ENCODE assay signal across 8 cellular contexts in genomic region chrX:23908219-23909003, GRCh38. TPM values are rescaled to one million over a fixed set of nuclear protein-coding genes. Genes with fewer than 3 reads are reported as not detected.
DNase-seq lines count a peak whose midpoint lies in the region; ATAC-seq, FAIRE-seq and TF ChIP-seq lines count a peak whose summit lies in the region.

No MANE protein-coding gene starts in this region.

- no peak overlapping the region for H2BK15ac ChIP-seq in H9 (ENCODE audit: low read depth, low read length)

- no peaks in the 10 kb centered on the region for H3K79me1 ChIP-seq in H9 (ENCODE audit: insufficient read depth, low read depth, low read length, poor library complexity, severe bottlenecking)

- no peak overlapping the region for H3T11ph ChIP-seq in H9 (ENCODE audit: low read length)

- H3K4me2 ChIP-seq in H9 (ENCODE audit: insufficient read depth, insufficient read length, low read length) = peak overlapping the region; percentile 25

- TF ChIP-seq CTCF in AG04450 (IDR thresholded peaks at IDR 0.05; ENCODE audit: low read depth, low read length) = peak; percentile 39; the same call in 1 of the 2 replicates
- peak; percentile 77 for TF ChIP-seq CTCF in H9 (conservative IDR thresholded peaks at IDR 0.05)
- peak; percentile 10 for TF ChIP-seq CTCF in liver (IDR thresholded peaks at IDR 0.05; ENCODE audit: low read depth, low read length, missing input control)
- TF ChIP-seq CTCF in upper lobe of right lung (IDR thresholded peaks at IDR 0.05) = no peak

- H3K9ac ChIP-seq in H9 (ENCODE audit: extremely low read depth, insufficient read length, low read length) (no peak overlapping the region), liver (ENCODE audit: low read depth in 1 of 2, low read length in 2 of 2) (peak overlapping the region; percentile 44 to 82)

- no peak for ATAC-seq in activated naive CD8-positive, alpha-beta T cell treated with anti-CD3 and anti-CD28 coated beads, Interleukin-2, amount 50 U/mL, for 24 hours
- ATAC-seq in upper lobe of right lung = no peak

- no peak overlapping the region for H2BK120ac ChIP-seq in H9 (ENCODE audit: low read depth, low read length, poor library complexity, severe bottlenecking)

- H4K5ac ChIP-seq in H9 (ENCODE audit: insufficient read length, low read depth, low read length) = no peak overlapping the region

- no peak overlapping the region for H2AFZ ChIP-seq in H9 (ENCODE audit: low read length)

- peak overlapping the region; percentile 66 to 75 (median 69); a peak in 5 of 7 replicates for H3K27ac Mint-ChIP-seq in H9
- H3K27ac Mint-ChIP-seq in activated naive CD8-positive, alpha-beta T cell treated with anti-CD3 and anti-CD28 coated beads, Interleukin-2, amount 50 U/mL, for 24 hours = peak overlapping the region; percentile 82

- H3K23me2 ChIP-seq in H9 (ENCODE audit: insufficient read length, low read depth, low read length, poor library complexity, severe bottlenecking) = no peaks in the 10 kb centered on the region

- no peak overlapping the region for H2BK12ac ChIP-seq in H9 (ENCODE audit: insufficient read length, low read depth, low read length)

- peak overlapping the region; percentile 52 for H3K27ac ChIP-seq in AG04450 (ENCODE audit: low read depth, low read length)
- no peak overlapping the region for H3K27ac ChIP-seq in H9 (ENCODE audit: insufficient read length, low read depth, low read length)
- H3K27ac ChIP-seq in liver (ENCODE audit: low read depth in 1 of 2, low read length in 2 of 2) = peak overlapping the region; percentile 55 to 81
- H3K27ac ChIP-seq in upper lobe of right lung = peak overlapping the region; percentile 88

- H3K27me3 ChIP-seq in AG04450 (ENCODE audit: control insufficient read depth, insufficient read depth, low read length) = no peaks in the 10 kb centered on the region
- H3K27me3 ChIP-seq in H9 (ENCODE audit: insufficient read depth, low read length) = no peaks in the 10 kb centered on the region
- H3K27me3 ChIP-seq in liver (ENCODE audit: control insufficient read depth in 4 of 4, insufficient read depth in 4 of 4, low read length in 3 of 4) = no peaks in the 10 kb centered on the region
- H3K27me3 ChIP-seq in upper lobe of right lung = no peaks in the 10 kb centered on the region

- H4K91ac ChIP-seq in H9 (ENCODE audit: insufficient read length, low read depth, low read length) = no peak overlapping the region

- H3K56ac ChIP-seq in H9 (ENCODE audit: insufficient read length, low read depth, low read length) = no peak overlapping the region

- H3K36me3 ChIP-seq in liver (ENCODE audit: control insufficient read depth in 4 of 4, insufficient read depth in 3 of 4, low read depth in 1 of 4, low read length in 3 of 4) (no peaks in the 10 kb centered on the region), upper lobe of right lung (no peaks in the 10 kb centered on the region)

- peak overlapping the region; percentile 87 to 94 for H3K4me3 Mint-ChIP-seq in H9
- H3K4me3 Mint-ChIP-seq in activated naive CD8-positive, alpha-beta T cell treated with anti-CD3 and anti-CD28 coated beads, Interleukin-2, amount 50 U/mL, for 24 hours = peak overlapping the region; percentile 77

- intact Hi-C loops in upper lobe of right lung (cut with DNase I) = loop anchor here (10.0 kb wide), 1 partner anchor 214 kb away; no protein-coding TSS in a partner anchor

- no peaks in the 10 kb centered on the region; the same call in 1 of the 2 replicates for H3K27me3 Mint-ChIP-seq in H9 (ENCODE audit: low read depth)
- no peaks in the 10 kb centered on the region for H3K27me3 Mint-ChIP-seq in activated naive CD8-positive, alpha-beta T cell treated with anti-CD3 and anti-CD28 coated beads, Interleukin-2, amount 50 U/mL, for 24 hours

- no peak overlapping the region for H2AK5ac ChIP-seq in H9 (ENCODE audit: insufficient read length, low read length)

- peaks cover 3% of the 10 kb centered on the region; the same call in 1 of the 2 replicates for H3K4me1 ChIP-seq in H9 (ENCODE audit: insufficient read depth, low read length)
- peaks cover 0 to 6% (median 2%) of the 10 kb centered on the region in 4 donors for H3K4me1 ChIP-seq in liver (ENCODE audit: control insufficient read depth in 4 of 4, insufficient read depth in 4 of 4, low read length in 3 of 4)
- no peaks in the 10 kb centered on the region for H3K4me1 ChIP-seq in upper lobe of right lung

- no peaks in the 10 kb centered on the region for H3K9me3 Mint-ChIP-seq in H9
- H3K9me3 Mint-ChIP-seq in activated naive CD8-positive, alpha-beta T cell treated with anti-CD3 and anti-CD28 coated beads, Interleukin-2, amount 50 U/mL, for 24 hours = no peaks in the 10 kb centered on the region

- no peak overlapping the region for H3K4ac ChIP-seq in H9 (ENCODE audit: low read depth, low read length)

- H3K4me3 ChIP-seq in AG04450 (ENCODE audit: low read depth, low read length) (peak overlapping the region; percentile 41), liver (ENCODE audit: low read depth in 1 of 3, low read length in 3 of 3) (peak overlapping the region in 1 of 3 donors; percentile 74), upper lobe of right lung (peak overlapping the region; percentile 62)

- no peak for FAIRE-seq in GM12892 (lab: Jason Lieb, UNC)

- POLR2A ChIA-PET in AG04450 (lab: Yijun Ruan, JAX) = interaction anchor here (0.7 to 2.4 kb wide), 2 partner anchors 125 to 145 kb away, joined by 3 to 6 read pairs; partner anchors contain the start of gene SAT1

- WGBS in H9 (ENCODE audit: extremely low coverage, insufficient read length, low lambda C conversion rate) = no CpG with 5 or more reads among the region's 13 CpGs
- 48% methylated on average over 13 of the region's 13 CpGs for WGBS in liver

- H3K18ac ChIP-seq in H9 (ENCODE audit: insufficient read length, low read depth, low read length) = no peak overlapping the region

- CTCF ChIA-PET in AG04450 (lab: Charles Lee) = interaction anchor here (0.7 to 3.1 kb wide), 7 partner anchors 16 to 334 kb away, joined by 3 to 15 read pairs (median 4); partner anchors contain the start of gene EIF2S3

- peaks cover 2% of the 10 kb centered on the region; the same call in 1 of the 2 replicates for H3K79me2 ChIP-seq in H9 (ENCODE audit: insufficient read depth, low read length)

- H3K9me3 ChIP-seq in AG04450 (ENCODE audit: control insufficient read depth, insufficient read depth, low read length) (no peaks in the 10 kb centered on the region; the same call in 1 of the 2 replicates), H9 (ENCODE audit: control insufficient read depth, low read depth, low read length) (no peaks in the 10 kb centered on the region), liver (ENCODE audit: control insufficient read depth in 4 of 4, low read length in 3 of 4) (no peaks in the 10 kb centered on the region), upper lobe of right lung (no peaks in the 10 kb centered on the region)

- H3K14ac ChIP-seq in H9 (ENCODE audit: insufficient read depth, low read length) = no peak overlapping the region

- no peak overlapping the region for H4K8ac ChIP-seq in H9 (replicated peaks; ENCODE audit: insufficient read length, low read depth, low read length)

- peaks cover 20 to 24% of the 10 kb centered on the region in 2 experiments for H3K4me1 Mint-ChIP-seq in H9
- peaks cover 23% of the 10 kb centered on the region for H3K4me1 Mint-ChIP-seq in activated naive CD8-positive, alpha-beta T cell treated with anti-CD3 and anti-CD28 coated beads, Interleukin-2, amount 50 U/mL, for 24 hours

- no peak for TF ChIP-seq RAD21 in liver (IDR thresholded peaks at IDR 0.05)

- H3K23ac ChIP-seq in H9 (ENCODE audit: insufficient read length, low read depth, low read length) = no peak overlapping the region

- no peak overlapping the region for H2BK20ac ChIP-seq in H9 (ENCODE audit: low read depth, low read length, poor library complexity, severe bottlenecking)

- H2BK5ac ChIP-seq in H9 (ENCODE audit: insufficient read length, low read length) = no peak overlapping the region

- DNase-seq in AG04450 (ENCODE audit: low read depth, low spot score) (no peak), H9 (peak; percentile 51), upper lobe of right lung (no peak), GM12892 (ENCODE audit: insufficient read length) (no peak), NCI-H2171 treated with DMSO at 0.1 percent for 48 hours (lab: John Stamatoyannopoulos, UW) (no peak), T-helper 9 cell (no peak)
- peak; percentile 8 for DNase-seq in activated naive CD8-positive, alpha-beta T cell treated with anti-CD3 and anti-CD28 coated beads, Interleukin-2, amount 50 U/mL, for 24 hours

- peaks cover 4 to 9% (median 4%) of the 10 kb centered on the region in 3 experiments; a peak in 6 of 7 replicates for H3K36me3 Mint-ChIP-seq in H9 (ENCODE audit: insufficient read depth in 1 of 3, low read depth in 3 of 3)
- no peaks in the 10 kb centered on the region for H3K36me3 Mint-ChIP-seq in activated naive CD8-positive, alpha-beta T cell treated with anti-CD3 and anti-CD28 coated beads, Interleukin-2, amount 50 U/mL, for 24 hours (ENCODE audit: low read depth)

- no peaks in the 10 kb centered on the region for H4K20me1 ChIP-seq in H9 (ENCODE audit: control insufficient read depth, insufficient read depth, insufficient read length)

- TF ChIP-seq POLR2A in GM12892 (IDR thresholded peaks at IDR 0.05; ENCODE audit: low read depth, low read length) = no peak

TF ChIP-seq in liver, 16 proteins besides CTCF, POLR2A, EP300 and RAD21 (continues in another document):
- TF ChIP-seq EGR1 (IDR thresholded peaks at IDR 0.05; ENCODE audit: low read depth in 2 of 2) (no peak), FOXA1 (IDR thresholded peaks at IDR 0.05) (no peak), JUND (IDR thresholded peaks at IDR 0.05) (no peak), HNF4A (conservative IDR thresholded peaks at IDR 0.05) (no peak), GABPA (IDR thresholded peaks at IDR 0.05 in 1 of 2, conservative IDR thresholded peaks at IDR 0.05 in 1 of 2) (no peak), HNF4G (IDR thresholded peaks at IDR 0.05) (no peak), ATF3 (IDR thresholded peaks at IDR 0.05) (no peak), MAX (IDR thresholded peaks at IDR 0.05) (no peak), FOXA2 (IDR thresholded peaks at IDR 0.05) (no peak)

RNA-seq across cellular contexts. Expression of gene CXorf58, which starts 0.6 kb away (rescaled TPM):
- polyA plus RNA-seq in AG04450 (2011; rRNA removed) = not detected in 2 replicates
- not detected in 2 replicates for polyA minus RNA-seq in AG04450 (2011; rRNA and poly(A)+ RNA removed)
- not detected in 2 replicates for total RNA-seq in H9 (2021)
- under 1 TPM; 0.05 to 0.17 TPM for total RNA-seq in liver
- polyA plus RNA-seq in liver = not detected
- not detected for total RNA-seq in upper lobe of right lung
- polyA plus RNA-seq in GM12892 (2012; ENCODE audit: missing spikeins) = not detected

RNA-seq across cellular contexts. Expression of gene APOO, which starts 0.7 kb away (rescaled TPM):
- polyA plus RNA-seq in AG04450 (2011; rRNA removed) (14.8 and 16.3 TPM in 2 replicates), liver (10 to 100 TPM; 12.1 to 18.0 TPM)
- polyA minus RNA-seq in AG04450 (2011; rRNA and poly(A)+ RNA removed) = 3.0 and 4.2 TPM in 2 replicates
- total RNA-seq in H9 (2021) (86.9 and 95.3 TPM in 2 replicates), liver (1 to 10 TPM; 5.4 TPM), upper lobe of right lung (12.0 TPM)
- polyA plus RNA-seq in GM12892 (2012; ENCODE audit: missing spikeins) = 25.0 TPM

Comparison
In these comparisons a context has a peak if more than half of its experiments do, and no peak if none do; other contexts are left out.
1. DNase-seq: peak in H9 (single experiment) and activated naive CD8-positive, alpha-beta T cell treated with anti-CD3 and anti-CD28 coated beads, Interleukin-2, amount 50 U/mL, for 24 hours (single experiment); none in AG04450 (single experiment), upper lobe of right lung (single experiment), GM12892 (single experiment), NCI-H2171 treated with DMSO at 0.1 percent for 48 hours (single experiment) and T-helper 9 cell (single experiment).